26 cellular contexts compared by ENCODE assay signal in genomic region chr5:178436326-178436940, GRCh38.
"Had no signal": no experiment of that assay in that cellular context is flagged by ENCODE, and none has a peak within 500 bp of the region (broad histone marks: within the 10 kb centered on the region; RNA-seq: fewer than 3 reads in every experiment).

No MANE protein-coding gene starts in this region.

- H3K4me1 ChIP-seq: parathyroid adenoma, psoas muscle, tibial artery had no signal

- H3K79me2 ChIP-seq: parathyroid adenoma had no signal

- DNase-seq: activated B cell treated with CpG ODN at 0.5 μM for 24 hours; activated CD4-positive, alpha-beta T cell treated with anti-CD3 and anti-CD28 coated beads, Interleukin-2, amount 50 U/mL, for 4 hours; activated gamma-delta T cell treated with Interleukin-2 at 50 U/mL for 16 hours; activated naive CD4-positive, alpha-beta T cell treated with anti-CD3 and anti-CD28 coated beads, Interleukin-2, amount 50 U/mL, for 16 hours; activated T-cell treated with anti-CD3 and anti-CD28 coated beads, Interleukin-2, amount 50 U/mL, for 4 hours; amniotic stem cell; caudate nucleus; effector CD4-positive, alpha-beta T cell; esophagus squamous epithelium; foreskin melanocyte; heart right ventricle; kidney glomerular epithelial cell; left ventricle myocardium inferior; psoas muscle; stimulated activated CD4-positive, alpha-beta T cell treated with anti-CD3 and anti-CD28 coated beads, Interleukin-15, amount 100 ng/mL, for 24 hours; stimulated activated CD4-positive, alpha-beta T cell treated with anti-CD3 and anti-CD28 coated beads, Interleukin-2, amount 100 ng/mL, for 24 hours; stimulated activated naive B cell treated with anti-CD40 and anti-IgM and Interleukin-4, amounts not matched to agents 10 μg/mL and 1 μg/mL and 100 μg/mL, for 72 hours; T-helper 1 cell had no signal

- H3K4me1 Mint-ChIP-seq: activated B cell treated with CpG ODN at 0.5 μM for 24 hours; activated T-helper 17 cell treated with anti-CD3 and anti-CD28 coated beads, Interleukin-2, amount 50 U/mL, for 72 hours; stimulated activated naive B cell treated with anti-CD40 and anti-IgM and Interleukin-4, amounts not matched to agents 10 μg/mL and 1 μg/mL and 100 μg/mL, for 72 hours had no signal

- H3K4me3 ChIP-seq: esophagus squamous epithelium, heart right ventricle, left ventricle myocardium inferior, psoas muscle, suprapubic skin, tibial artery had no signal

- H3K27me3 ChIP-seq: heart right ventricle had no signal

- H3K36me3 ChIP-seq: esophagus squamous epithelium, heart right ventricle, left ventricle myocardium inferior, suprapubic skin, tibial artery had no signal

- H3K36me3 Mint-ChIP-seq: stimulated activated naive B cell treated with anti-CD40 and anti-IgM and Interleukin-4, amounts not matched to agents 10 μg/mL and 1 μg/mL and 100 μg/mL, for 72 hours had no signal

- H3K9me3 Mint-ChIP-seq: activated T-cell treated with anti-CD3 and anti-CD28 coated beads, Interleukin-2, amount 50 U/mL, for 4 hours; activated T-helper 17 cell treated with anti-CD3 and anti-CD28 coated beads, Interleukin-2, amount 50 U/mL, for 72 hours; T-helper 2 cell treated with Interferon-gamma antibody and Interleukin-4, amounts not matched to agents 5 μg/mL and 100 μg/mL, for 36 hours had no signal

- H2AFZ ChIP-seq: parathyroid adenoma had no signal

- H3K4me3 Mint-ChIP-seq: activated B cell treated with CpG ODN at 0.5 μM for 24 hours; activated T-cell treated with anti-CD3 and anti-CD28 coated beads, Interleukin-2, amount 50 U/mL, for 4 hours; activated T-helper 17 cell treated with anti-CD3 and anti-CD28 coated beads, Interleukin-2, amount 50 U/mL, for 72 hours; dendritic cell treated with granulocyte-macrophage colony-stimulating factor and Interleukin-4, amounts not matched to agents 40 ng/mL and 50 ng/mL, for 4 days; nephron; stimulated activated naive B cell treated with anti-CD40 and anti-IgM and Interleukin-4, amounts not matched to agents 10 μg/mL and 1 μg/mL and 100 μg/mL, for 72 hours; T-helper 2 cell treated with Interferon-gamma antibody and Interleukin-4, amounts not matched to agents 5 μg/mL and 100 μg/mL, for 36 hours had no signal

- H3K27ac ChIP-seq: epithelial cell of prostate, esophagus squamous epithelium, heart right ventricle, left ventricle myocardium inferior, parathyroid adenoma, psoas muscle, suprapubic skin, tibial artery had no signal

- H3K27ac Mint-ChIP-seq: activated B cell treated with CpG ODN at 0.5 μM for 24 hours; activated T-helper 17 cell treated with anti-CD3 and anti-CD28 coated beads, Interleukin-2, amount 50 U/mL, for 72 hours; dendritic cell treated with granulocyte-macrophage colony-stimulating factor and Interleukin-4, amounts not matched to agents 40 ng/mL and 50 ng/mL, for 4 days; stimulated activated naive B cell treated with anti-CD40 and anti-IgM and Interleukin-4, amounts not matched to agents 10 μg/mL and 1 μg/mL and 100 μg/mL, for 72 hours; T-helper 2 cell treated with Interferon-gamma antibody and Interleukin-4, amounts not matched to agents 5 μg/mL and 100 μg/mL, for 36 hours had no signal

- H3K27me3 Mint-ChIP-seq: activated B cell treated with CpG ODN at 0.5 μM for 24 hours; stimulated activated naive B cell treated with anti-CD40 and anti-IgM and Interleukin-4, amounts not matched to agents 10 μg/mL and 1 μg/mL and 100 μg/mL, for 72 hours had no signal

- H3K9ac ChIP-seq: parathyroid adenoma had no signal

- H3K9me3 ChIP-seq: esophagus squamous epithelium, left ventricle myocardium inferior, psoas muscle, suprapubic skin, tibial artery had no signal
